Comparison of ENCODE assay signal across 20 cellular contexts in the genomic region with DNA sequence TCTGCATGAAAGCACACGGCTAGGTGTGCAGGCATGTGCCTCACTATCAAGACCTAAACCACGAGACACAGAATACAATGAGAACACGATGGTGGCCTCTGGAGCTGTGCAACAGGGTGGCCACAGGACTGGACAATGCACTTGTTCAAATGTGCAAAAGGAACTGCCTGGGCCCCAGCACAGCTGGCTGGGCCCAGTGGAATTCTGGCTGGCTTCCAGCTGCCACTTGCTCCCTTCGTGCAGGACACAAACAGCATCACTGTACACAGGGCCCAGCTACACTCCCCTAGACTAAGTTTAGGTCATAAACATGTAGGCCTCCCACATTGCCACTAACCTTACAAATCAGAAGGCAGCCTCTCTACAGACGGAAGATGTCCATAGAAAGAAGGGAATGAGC. TPM values are rescaled to one million over a fixed set of nuclear protein-coding genes. Genes with fewer than 3 reads are reported as not detected.
DNase-seq lines count a peak whose midpoint lies in the region; ATAC-seq and TF ChIP-seq lines count a peak whose summit lies in the region.
"Had no signal": no experiment of that assay in that cellular context is flagged by ENCODE, and none has a peak within 500 bp of the region (broad histone marks: within the 10 kb centered on the region; RNA-seq: fewer than 3 reads in every experiment).

No MANE protein-coding gene starts in this region.

- no peak overlapping the region for H2AK5ac ChIP-seq in neuronal stem cell (ENCODE audit: low read depth, low read length)

- H3K4me1 Mint-ChIP-seq in GM23338, result peaks cover 41% of the 10 kb centered on the region
- no peaks in the 10 kb centered on the region for H3K4me1 Mint-ChIP-seq in activated CD8-positive, alpha-beta memory T cell treated with anti-CD3 and anti-CD28 coated beads, Interleukin-2, amount 10 ng/mL, durations not matched to agents 7 days and 5 days
- H3K4me1 Mint-ChIP-seq: activated naive CD4-positive, alpha-beta T cell treated with anti-CD3 and anti-CD28 coated beads, Interleukin-2, amount 50 U/mL, for 24 hours had no signal

- H2BK5ac ChIP-seq in neuronal stem cell (ENCODE audit: low read length), result no peak overlapping the region

- H3K9me3 ChIP-seq in osteoblast (ENCODE audit: low read depth, low read length) (no peaks in the 10 kb centered on the region), neuronal stem cell (replicated peaks in 1 of 2; ENCODE audit: control insufficient read depth in 2 of 2, insufficient read depth in 1 of 2, low read depth in 1 of 2, low read length in 2 of 2) (no peaks in the 10 kb centered on the region)

- no peaks in the 10 kb centered on the region for H3K9me2 ChIP-seq in GM23338 (ENCODE audit: insufficient read depth)

- H3K4me2 ChIP-seq in GM23338 (no peak overlapping the region), osteoblast (ENCODE audit: insufficient read depth, low read length) (no peak overlapping the region), neuronal stem cell (ENCODE audit: insufficient read depth, low read length, poor library complexity, severe bottlenecking) (no peak overlapping the region)

- H4K8ac ChIP-seq in neuronal stem cell (ENCODE audit: low read depth, low read length), result no peak overlapping the region

- H3K27me3 ChIP-seq in GM23338 (ENCODE audit: insufficient read depth) (no peaks in the 10 kb centered on the region), osteoblast (ENCODE audit: insufficient read depth, low read length) (no peaks in the 10 kb centered on the region), neuronal stem cell (ENCODE audit: control insufficient read depth in 3 of 3, insufficient read depth in 3 of 3, low read depth in 1 of 3, low read length in 3 of 3) (no peaks in the 10 kb centered on the region)

- H2BK15ac ChIP-seq in neuronal stem cell (ENCODE audit: low read length), result no peak overlapping the region

- no peak overlapping the region for H2BK12ac ChIP-seq in neuronal stem cell (ENCODE audit: low read length)

- no peak overlapping the region for H3K9ac ChIP-seq in neuronal stem cell (ENCODE audit: low read depth, low read length, poor library complexity)

- POLR2A ChIA-PET in RWPE1 (lab: Yijun Ruan, JAX; ENCODE audit: low non-redundant PET), result no interaction called here

- TF ChIP-seq CTCF in GM23338 (conservative IDR thresholded peaks at IDR 0.05; ENCODE audit: low read depth in 2 of 2) (no peak), osteoblast (IDR thresholded peaks at IDR 0.05; ENCODE audit: extremely low read depth, low read depth, low read length) (no peak), RWPE1 (conservative IDR thresholded peaks at IDR 0.05; ENCODE audit: low read depth) (no peak)

- H3K36me3 ChIP-seq in GM23338 (ENCODE audit: insufficient read depth) (no peaks in the 10 kb centered on the region), osteoblast (ENCODE audit: insufficient read depth, low read length) (no peaks in the 10 kb centered on the region), neuronal stem cell (replicated peaks in 1 of 2; ENCODE audit: control insufficient read depth in 2 of 2, insufficient read depth in 2 of 2, low read length in 2 of 2) (no peaks in the 10 kb centered on the region)

- H3K4me1 ChIP-seq in GM23338 (ENCODE audit: insufficient read depth) (peaks cover 15% of the 10 kb centered on the region; the same call in 1 of the 2 replicates), osteoblast (ENCODE audit: insufficient read depth, low read length) (no peaks in the 10 kb centered on the region), neuronal stem cell (ENCODE audit: control insufficient read depth in 2 of 2, insufficient read depth in 1 of 2, low read depth in 1 of 2, low read length in 2 of 2) (peaks cover 8 to 17% of the 10 kb centered on the region in 2 donors)

- no peak overlapping the region for H3K23ac ChIP-seq in neuronal stem cell (ENCODE audit: low read depth, low read length, poor library complexity)

- no peak overlapping the region for H3K18ac ChIP-seq in neuronal stem cell (ENCODE audit: low read length)

- peaks cover 96% of the 10 kb centered on the region for H3K79me2 ChIP-seq in GM23338 (replicated peaks; ENCODE audit: insufficient read depth)
- H3K79me2 ChIP-seq in osteoblast (ENCODE audit: insufficient read depth, low read length), result peaks cover 82% of the 10 kb centered on the region

- peak overlapping the region; percentile 33; the same call in 1 of the 2 replicates for H3K27ac Mint-ChIP-seq in GM23338
- H3K27ac Mint-ChIP-seq in activated CD8-positive, alpha-beta memory T cell treated with anti-CD3 and anti-CD28 coated beads, Interleukin-2, amount 10 ng/mL, durations not matched to agents 7 days and 5 days, result no peak overlapping the region
- H3K27ac Mint-ChIP-seq: activated naive CD4-positive, alpha-beta T cell treated with anti-CD3 and anti-CD28 coated beads, Interleukin-2, amount 50 U/mL, for 24 hours had no signal

- H3F3A ChIP-seq in GM23338 (replicated peaks; ENCODE audit: low read depth), result no peaks in the 10 kb centered on the region

- DNase-seq in GM23338 (ENCODE audit: low spot score), result no peak
- peak in 53 of 56 donors; percentile 13 to 90 (median 66) for DNase-seq in amygdala (lab: John Stamatoyannopoulos, UW)
- peak in 43 of 51 donors; percentile 16 to 85 (median 66) for DNase-seq in hypothalamus (lab: John Stamatoyannopoulos, UW)
- DNase-seq in osteoblast (ENCODE audit: insufficient read length, low spot score, missing footprints), result peak; percentile 25
- DNase-seq in activated CD8-positive, alpha-beta memory T cell treated with anti-CD3 and anti-CD28 coated beads, Interleukin-2, amount 10 ng/mL, durations not matched to agents 7 days and 5 days, result no peak
- DNase-seq in RWPE1 (ENCODE audit: low spot score), result no peak
- no peak for DNase-seq in neuronal stem cell (ENCODE audit: low spot score)
- DNase-seq: activated CD4-positive, alpha-beta T cell treated with anti-CD3 and anti-CD28 coated beads, Interleukin-2, amount 50 U/mL, for 4 hours; activated T-cell treated with anti-CD3 and anti-CD28 coated beads, Interleukin-2, amount 50 U/mL, for 4 hours; Calu3; effector CD8-positive, alpha-beta T cell; GDM1; H7; kidney glomerular epithelial cell; MM.1S; NCI-H1930; NCI-H510A had no signal

- ATAC-seq in GM23338, result no peak
- ATAC-seq in activated CD8-positive, alpha-beta memory T cell treated with anti-CD3 and anti-CD28 coated beads, Interleukin-2, amount 10 ng/mL, durations not matched to agents 7 days and 5 days, result no peak
- ATAC-seq in GM21423 (IDR thresholded peaks at IDR 0.05; ENCODE audit: unreplicated experiment), result no peak
- ATAC-seq: activated T-cell treated with anti-CD3 and anti-CD28 coated beads, Interleukin-2, amount 50 U/mL, for 4 hours had no signal

- no peaks in the 10 kb centered on the region for H3K79me1 ChIP-seq in neuronal stem cell (ENCODE audit: low read depth, low read length)

- no peak overlapping the region for H2BK120ac ChIP-seq in neuronal stem cell (ENCODE audit: low read depth, low read length)

- CTCF ChIA-PET in activated CD8-positive, alpha-beta memory T cell treated with anti-CD3 and anti-CD28 coated beads, Interleukin-2, amount 10 ng/mL, durations not matched to agents 7 days and 5 days (lab: Charles Lee), result no interaction called here
- CTCF ChIA-PET in RWPE1 (lab: Yijun Ruan, JAX), result no interaction called here

- peaks cover 6% of the 10 kb centered on the region; the same call in 1 of the 2 replicates for H4K20me1 ChIP-seq in GM23338 (replicated peaks; ENCODE audit: insufficient read depth)
- H4K20me1 ChIP-seq in osteoblast (ENCODE audit: insufficient read depth, low read length), result peaks cover 13% of the 10 kb centered on the region

- H2AFZ ChIP-seq in GM23338 (no peak overlapping the region), osteoblast (ENCODE audit: low read length) (no peak overlapping the region), neuronal stem cell (ENCODE audit: low read length) (no peak overlapping the region)

- H3K9me3 Mint-ChIP-seq in GM23338, result no peaks in the 10 kb centered on the region
- no peaks in the 10 kb centered on the region for H3K9me3 Mint-ChIP-seq in activated CD8-positive, alpha-beta memory T cell treated with anti-CD3 and anti-CD28 coated beads, Interleukin-2, amount 10 ng/mL, durations not matched to agents 7 days and 5 days (ENCODE audit: low read depth)
- H3K9me3 Mint-ChIP-seq: activated naive CD4-positive, alpha-beta T cell treated with anti-CD3 and anti-CD28 coated beads, Interleukin-2, amount 50 U/mL, for 24 hours; activated T-cell treated with anti-CD3 and anti-CD28 coated beads, Interleukin-2, amount 50 U/mL, for 4 hours had no signal

- H3K27ac ChIP-seq in GM23338 (ENCODE audit: low read depth), result no peak overlapping the region; the same call in 1 of the 2 replicates
- H3K27ac ChIP-seq in osteoblast (ENCODE audit: low read depth, low read length), result no peak overlapping the region
- no peak overlapping the region for H3K27ac ChIP-seq in RWPE1
- H3K27ac ChIP-seq in neuronal stem cell (replicated peaks; ENCODE audit: low read length), result no peak overlapping the region
- H3K27ac ChIP-seq: SK-N-MC had no signal

- no peak overlapping the region for H3K4me3 ChIP-seq in GM23338
- no peak overlapping the region for H3K4me3 ChIP-seq in osteoblast (ENCODE audit: insufficient read depth, low read length)
- H3K4me3 ChIP-seq in neuronal stem cell (ENCODE audit: low read length in 2 of 2), result no peak overlapping the region
- H3K4me3 ChIP-seq: SK-N-MC had no signal

- no CpG with 5 or more reads among the region's 5 CpGs for WGBS in neuronal stem cell (ENCODE audit: extremely low coverage in 2 of 2, insufficient read length in 2 of 2, insufficient replicate concordance in 1 of 2), 2 donors

- H3K36me3 Mint-ChIP-seq in GM23338 (ENCODE audit: low read depth), result no peaks in the 10 kb centered on the region
- no peaks in the 10 kb centered on the region for H3K36me3 Mint-ChIP-seq in activated CD8-positive, alpha-beta memory T cell treated with anti-CD3 and anti-CD28 coated beads, Interleukin-2, amount 10 ng/mL, durations not matched to agents 7 days and 5 days
- H3K36me3 Mint-ChIP-seq: activated naive CD4-positive, alpha-beta T cell treated with anti-CD3 and anti-CD28 coated beads, Interleukin-2, amount 50 U/mL, for 24 hours had no signal

- no peak overlapping the region for H3K14ac ChIP-seq in neuronal stem cell (ENCODE audit: low read length)

- H3K27me3 Mint-ChIP-seq in GM23338 (ENCODE audit: insufficient read depth, low read depth, poor library complexity), result peaks cover under 1% of the 10 kb centered on the region
- H3K27me3 Mint-ChIP-seq in activated CD8-positive, alpha-beta memory T cell treated with anti-CD3 and anti-CD28 coated beads, Interleukin-2, amount 10 ng/mL, durations not matched to agents 7 days and 5 days, result peaks cover 33% of the 10 kb centered on the region

- H3K4me3 Mint-ChIP-seq in GM23338, result no peak overlapping the region
- no peak overlapping the region for H3K4me3 Mint-ChIP-seq in activated CD8-positive, alpha-beta memory T cell treated with anti-CD3 and anti-CD28 coated beads, Interleukin-2, amount 10 ng/mL, durations not matched to agents 7 days and 5 days
- H3K4me3 Mint-ChIP-seq: activated naive CD4-positive, alpha-beta T cell treated with anti-CD3 and anti-CD28 coated beads, Interleukin-2, amount 50 U/mL, for 24 hours; activated T-cell treated with anti-CD3 and anti-CD28 coated beads, Interleukin-2, amount 50 U/mL, for 4 hours had no signal

- H4K91ac ChIP-seq in neuronal stem cell (ENCODE audit: low read depth, low read length, poor library complexity), result no peak overlapping the region

- no peak overlapping the region for H3K4ac ChIP-seq in neuronal stem cell (ENCODE audit: low read length)

RNA-seq across cellular contexts. Expression of a gene that starts 23.4 kb away (rescaled TPM):
- total RNA-seq in GM23338 (2014; rRNA removed; shearing (Covaris generic)), result 33.8 and 38.8 TPM in 2 replicates
- polyA plus RNA-seq in GM23338 (2016; fragmentation: Nextera tagmentation; extraction: Ambion mirVana), result 6.3 and 6.8 TPM in 2 replicates
- total RNA-seq in osteoblast, result 31.5 and 31.8 TPM in 2 replicates
- total RNA-seq in activated CD8-positive, alpha-beta memory T cell treated with anti-CD3 and anti-CD28 coated beads, Interleukin-2, amount 10 ng/mL, durations not matched to agents 7 days and 5 days, result under 1 TPM; 0.64 to 0.87 TPM
- polyA plus RNA-seq in neuronal stem cell (2013, experiment 1 of 2), result 4.6 TPM
- polyA plus RNA-seq in neuronal stem cell (2013, experiment 2 of 2), result 4.5 TPM

RNA-seq across cellular contexts. Expression of a gene that starts 23.7 kb away (rescaled TPM):
- total RNA-seq in GM23338 (2014; rRNA removed; shearing (Covaris generic)), result 22.5 and 25.4 TPM in 2 replicates
- 28.9 and 30.0 TPM in 2 replicates for polyA plus RNA-seq in GM23338 (2016; fragmentation: Nextera tagmentation; extraction: Ambion mirVana)
- total RNA-seq in osteoblast, result 58.6 and 69.8 TPM in 2 replicates
- total RNA-seq in activated CD8-positive, alpha-beta memory T cell treated with anti-CD3 and anti-CD28 coated beads, Interleukin-2, amount 10 ng/mL, durations not matched to agents 7 days and 5 days, result 10 to 100 TPM; 15.8 to 16.4 TPM
- 26.6 TPM for polyA plus RNA-seq in neuronal stem cell (2013, experiment 1 of 2)
- 30.4 TPM for polyA plus RNA-seq in neuronal stem cell (2013, experiment 2 of 2)

Comparison
In these comparisons a context has a peak if more than half of its experiments do, and no peak if none do; other contexts are left out.
1. DNase-seq: peak in amygdala (53 of 56), hypothalamus (43 of 51) and osteoblast (single experiment); none in GM23338 (single experiment), activated CD8-positive, alpha-beta memory T cell treated with anti-CD3 and anti-CD28 coated beads, Interleukin-2, amount 10 ng/mL, durations not matched to agents 7 days and 5 days (single experiment), RWPE1 (single experiment) and neuronal stem cell (single experiment).
2. RNA of a gene that starts 23.4 kb away (total RNA-seq): 33.8 to 38.8 TPM in GM23338 and 31.5 to 31.8 TPM in osteoblast; 0.64 to 0.87 TPM in activated CD8-positive, alpha-beta memory T cell treated with anti-CD3 and anti-CD28 coated beads, Interleukin-2, amount 10 ng/mL, durations not matched to agents 7 days and 5 days; every median in the first group is over 10 times any median in the second.